Comparison of ENCODE assay signal across 16 cellular contexts in genomic region chr7:92293887-92294616, GRCh38. TPM values are rescaled to one million over a fixed set of nuclear protein-coding genes. Genes with fewer than 3 reads are reported as not detected.
DNase-seq lines count a peak whose midpoint lies in the region; ATAC-seq and TF ChIP-seq lines count a peak whose summit lies in the region.
"Had no signal": no experiment of that assay in that cellular context is flagged by ENCODE, and none has a peak within 500 bp of the region (broad histone marks: within the 10 kb centered on the region; RNA-seq: fewer than 3 reads in every experiment).

No MANE protein-coding gene starts in this region.

- H3K4me2 ChIP-seq in Karpas-422 (ENCODE audit: low read depth, low read length, poor library complexity, severe bottlenecking) = peak overlapping the region; percentile 33
- H3K4me2 ChIP-seq: BLaER1 had no signal

- no peaks in the 10 kb centered on the region for H3K9me2 ChIP-seq in Karpas-422 (replicated peaks; ENCODE audit: insufficient read depth, low read length)

- H3K9me3 Mint-ChIP-seq in natural killer cell treated with Interleukin-12 subunit alpha and Interleukin-12 subunit beta and Interleukin-15 and Interleukin-18, amount 100 ng/mL, for 72 hours = no peaks in the 10 kb centered on the region

- H3K27ac Mint-ChIP-seq in natural killer cell treated with Interleukin-12 subunit alpha and Interleukin-12 subunit beta and Interleukin-15 and Interleukin-18, amount 100 ng/mL, for 72 hours = peak overlapping the region in 1 of 2 donors; percentile 34

- H3K9me3 ChIP-seq in Karpas-422 (ENCODE audit: low read length) = no peaks in the 10 kb centered on the region
- H3K9me3 ChIP-seq: BLaER1 had no signal

- H3K27me3 Mint-ChIP-seq in natural killer cell treated with Interleukin-12 subunit alpha and Interleukin-12 subunit beta and Interleukin-15 and Interleukin-18, amount 100 ng/mL, for 72 hours = no peaks in the 10 kb centered on the region

- H3K27me3 ChIP-seq in ACC112 (ENCODE audit: insufficient read depth, low read length) (no peaks in the 10 kb centered on the region), Karpas-422 (ENCODE audit: low read length) (no peaks in the 10 kb centered on the region), brain microvascular endothelial cell (replicated peaks) (no peaks in the 10 kb centered on the region)
- H3K27me3 ChIP-seq: BLaER1, foreskin keratinocyte had no signal

- H3K4me3 ChIP-seq in ACC112 (ENCODE audit: low read depth, low read length) (peak overlapping the region; percentile 68), Karpas-422 (ENCODE audit: low read length) (no peak overlapping the region), brain microvascular endothelial cell (ENCODE audit: low read depth, low read length) (no peak overlapping the region)
- H3K4me3 ChIP-seq: BLaER1 had no signal

- in situ Hi-C loops in brain microvascular endothelial cell (cut with HindIII; ENCODE audit: low pct_ligation_motif_present, low sequenced_read_pairs) = no loop called here

- peaks cover 12% of the 10 kb centered on the region for H3K36me3 Mint-ChIP-seq in natural killer cell treated with Interleukin-12 subunit alpha and Interleukin-12 subunit beta and Interleukin-15 and Interleukin-18, amount 100 ng/mL, for 72 hours

- no peaks in the 10 kb centered on the region for H4K20me1 ChIP-seq in Karpas-422 (ENCODE audit: insufficient read depth, low read depth, low read length)

- no peak overlapping the region for H3K9ac ChIP-seq in Karpas-422 (ENCODE audit: low read length)
- H3K9ac ChIP-seq: BLaER1 had no signal

- peaks cover 9% of the 10 kb centered on the region for H3K36me3 ChIP-seq in ACC112 (ENCODE audit: insufficient read depth, low read length)
- peaks cover 15% of the 10 kb centered on the region for H3K36me3 ChIP-seq in Karpas-422 (ENCODE audit: insufficient read depth, low read length)
- H3K36me3 ChIP-seq in brain microvascular endothelial cell (replicated peaks) = no peaks in the 10 kb centered on the region

- DNase-seq in Karpas-422 (no peak), erythroblast (lab: John Stamatoyannopoulos, UW) (peak; percentile 7 to 25), brain microvascular endothelial cell (no peak), COLO668 (lab: John Stamatoyannopoulos, UW; ENCODE audit: unreplicated experiment) (no peak), Ammon's horn (ENCODE audit: low spot score) (no peak), amygdala (lab: John Stamatoyannopoulos, UW) (no peak)
- DNase-seq in natural killer cell treated with Interleukin-12 subunit alpha and Interleukin-12 subunit beta and Interleukin-15 and Interleukin-18, amount 100 ng/mL, for 72 hours (ENCODE audit: low spot score) = no peak
- DNase-seq: activated T-cell treated with anti-CD3 and anti-CD28 coated beads for 4 hours, foreskin keratinocyte, NCI-H1048, NCI-H510A, retina, RPMI8226 had no signal

- no peak for ATAC-seq in natural killer cell treated with Interleukin-12 subunit alpha and Interleukin-12 subunit beta and Interleukin-15 and Interleukin-18, amount 100 ng/mL, for 72 hours
- ATAC-seq: foreskin keratinocyte had no signal

- H3K4me1 Mint-ChIP-seq in natural killer cell treated with Interleukin-12 subunit alpha and Interleukin-12 subunit beta and Interleukin-15 and Interleukin-18, amount 100 ng/mL, for 72 hours (ENCODE audit: low read depth in 2 of 2) = peaks cover 23 to 24% of the 10 kb centered on the region in 2 donors

- H3K27ac ChIP-seq in ACC112 (ENCODE audit: low read depth, low read length) (no peak overlapping the region), Karpas-422 (ENCODE audit: low read length) (peak overlapping the region; percentile 23; the same call in 1 of the 2 replicates), brain microvascular endothelial cell (no peak overlapping the region)
- H3K27ac ChIP-seq: BLaER1, foreskin keratinocyte, VCaP had no signal

- H3K4me3 Mint-ChIP-seq in natural killer cell treated with Interleukin-12 subunit alpha and Interleukin-12 subunit beta and Interleukin-15 and Interleukin-18, amount 100 ng/mL, for 72 hours = peak overlapping the region; percentile 28

- H2AFZ ChIP-seq in ACC112 (ENCODE audit: low read length, unreplicated experiment) (no peak overlapping the region), Karpas-422 (ENCODE audit: low read length) (no peak overlapping the region)

- H3K79me2 ChIP-seq in ACC112 (ENCODE audit: control insufficient read depth, insufficient read depth, low read length, unreplicated experiment) (peaks cover 37% of the 10 kb centered on the region), Karpas-422 (ENCODE audit: low read length) (peaks cover 84% of the 10 kb centered on the region)

- H3K4me1 ChIP-seq in ACC112 (ENCODE audit: control insufficient read depth, insufficient read depth, low read length, unreplicated experiment) (peaks cover 15% of the 10 kb centered on the region), Karpas-422 (ENCODE audit: low read length) (peaks cover 38% of the 10 kb centered on the region)

- no peak for TF ChIP-seq POLR2A in erythroblast (IDR thresholded peaks at IDR 0.05; ENCODE audit: low read length)

- TF ChIP-seq CTCF in brain microvascular endothelial cell (IDR thresholded peaks at IDR 0.05; ENCODE audit: low read depth, low read length, missing control alignments) = no peak

RNA-seq across cellular contexts. Expression of gene ANKIB1, which starts 48.3 kb away (rescaled TPM):
- total RNA-seq in Karpas-422 (2014; rRNA removed; shearing (Covaris generic); ENCODE audit: low replicate concordance) = 26.3 and 52.7 TPM in 2 replicates
- 10 to 100 TPM; 48.8 to 66.8 TPM for total RNA-seq in natural killer cell treated with Interleukin-12 subunit alpha and Interleukin-12 subunit beta and Interleukin-15 and Interleukin-18, amount 100 ng/mL, for 72 hours

RNA-seq across cellular contexts. Expression of gene KRIT1, which starts 48.3 kb away (rescaled TPM):
- 43.7 and 91.1 TPM in 2 replicates for total RNA-seq in Karpas-422 (2014; rRNA removed; shearing (Covaris generic); ENCODE audit: low replicate concordance)
- total RNA-seq in natural killer cell treated with Interleukin-12 subunit alpha and Interleukin-12 subunit beta and Interleukin-15 and Interleukin-18, amount 100 ng/mL, for 72 hours = 10 to 100 TPM; 51.6 to 61.0 TPM

Comparison
In these comparisons a context has a peak if more than half of its experiments do, and no peak if none do; other contexts are left out.
1. DNase-seq: peak in erythroblast (2 of 2); none in Karpas-422 (single experiment), natural killer cell treated with Interleukin-12 subunit alpha and Interleukin-12 subunit beta and Interleukin-15 and Interleukin-18, amount 100 ng/mL, for 72 hours (single experiment), brain microvascular endothelial cell (single experiment), COLO668 (single experiment), Ammon's horn (single experiment) and amygdala (0 of 56).